Comparison of ENCODE assay signal across 1 cellular context in genomic region chr15:70436428-70436827, GRCh38.
TF ChIP-seq lines count a peak whose summit lies in the region.

No MANE protein-coding gene starts in this region.

TF ChIP-seq in GM12878, 131 proteins besides CTCF, POLR2A, EP300 and RAD21:
- TF ChIP-seq SREBF1 (IDR thresholded peaks at IDR 0.05; ENCODE audit: low read length) (no peak), SUZ12 (IDR thresholded peaks at IDR 0.05; ENCODE audit: unreplicated experiment) (no peak), RB1 (IDR thresholded peaks at IDR 0.05; ENCODE audit: borderline replicate concordance) (no peak), BRCA1 (IDR thresholded peaks at IDR 0.05; ENCODE audit: low read depth, low read length) (no peak), PML (IDR thresholded peaks at IDR 0.05; ENCODE audit: low read length) (no peak), IRF5 (IDR thresholded peaks at IDR 0.05; ENCODE audit: borderline replicate concordance) (no peak), CHD2 (IDR thresholded peaks at IDR 0.05; ENCODE audit: borderline replicate concordance, low read depth, low read length) (no peak), BCL11A (IDR thresholded peaks at IDR 0.05; ENCODE audit: low read depth, low read length) (peak; percentile 49; the same call in 1 of the 2 replicates), NFYA (IDR thresholded peaks at IDR 0.05; ENCODE audit: borderline replicate concordance, low read depth, low read length) (no peak), TCF12 (IDR thresholded peaks at IDR 0.05; ENCODE audit: low read depth, low read length) (0 out of 2 replicates have a peak, but pooled peaks have one; percentile 17), ZNF687 (IDR thresholded peaks at IDR 0.05) (no peak), SP1 (IDR thresholded peaks at IDR 0.05; ENCODE audit: low read depth, low read length) (no peak), MYB (IDR thresholded peaks at IDR 0.05; ENCODE audit: borderline replicate concordance, low read depth, low read length) (no peak), IKZF1 (conservative IDR thresholded peaks at IDR 0.05) (no peak), PAX5 (IDR thresholded peaks at IDR 0.05; ENCODE audit: borderline replicate concordance, low read depth, low read length) (peak; percentile 17; the same call in 1 of the 2 replicates), POLR2AphosphoS2 (IDR thresholded peaks at IDR 0.05; ENCODE audit: low read depth, low read length) (no peak), JUNB (IDR thresholded peaks at IDR 0.05) (peak; percentile 67), SMAD1 (IDR thresholded peaks at IDR 0.05; ENCODE audit: low read depth, partially characterized antibody) (no peak), NFIC (IDR thresholded peaks at IDR 0.05; ENCODE audit: low read depth, low read length) (0 out of 2 replicates have a peak, but pooled peaks have one; percentile 12), BCL3 (IDR thresholded peaks at IDR 0.05; ENCODE audit: borderline replicate concordance, insufficient read depth, low read depth, low read length, poor library complexity, severe bottlenecking) (peak; percentile 38), USF1 (IDR thresholded peaks at IDR 0.05; ENCODE audit: borderline replicate concordance, extremely low read length, insufficient read depth, low read depth, low read length) (no peak), IRF4 (IDR thresholded peaks at IDR 0.05; ENCODE audit: low read depth, low read length) (peak; percentile 71; the same call in 1 of the 2 replicates), SRF (IDR thresholded peaks at IDR 0.05; ENCODE audit: low read depth in 2 of 2, low read length in 2 of 2) (no peak), EGR1 (IDR thresholded peaks at IDR 0.05; ENCODE audit: borderline replicate concordance in 1 of 2, low read depth in 2 of 2, low read length in 2 of 2) (peak in 1 of 2 experiments; percentile 57; a peak in 1 of 3 replicates), ZBED1 (IDR thresholded peaks at IDR 0.05; ENCODE audit: borderline replicate concordance) (peak; percentile 38; the same call in 1 of the 2 replicates), ZNF207 (IDR thresholded peaks at IDR 0.05; ENCODE audit: borderline replicate concordance) (no peak), EED (IDR thresholded peaks at IDR 0.05; ENCODE audit: low read depth) (peak; percentile 38; the same call in 1 of the 2 replicates), RUNX3 (IDR thresholded peaks at IDR 0.05; ENCODE audit: low read length) (peak; percentile 87), ATF2 (IDR thresholded peaks at IDR 0.05; ENCODE audit: low read length) (peak; percentile 73), ETV6 (conservative IDR thresholded peaks at IDR 0.05 in 1 of 2, IDR thresholded peaks at IDR 0.05 in 1 of 2; ENCODE audit: borderline replicate concordance in 1 of 2, low read depth in 1 of 2) (peak in 1 of 2 experiments; percentile 32; a peak in 1 of 4 replicates), NRF1 (conservative IDR thresholded peaks at IDR 0.05; ENCODE audit: low read depth, low read length) (no peak), IKZF2 (IDR thresholded peaks at IDR 0.05) (no peak)
